8 cellular contexts compared by ENCODE assay signal in genomic region chr17:49259663-49260010, GRCh38. TPM values are rescaled to one million over a fixed set of nuclear protein-coding genes. Genes with fewer than 3 reads are reported as not detected.
DNase-seq lines count a peak whose midpoint lies in the region; ATAC-seq and TF ChIP-seq lines count a peak whose summit lies in the region.

No MANE protein-coding gene starts in this region.

- TF ChIP-seq CTCF in chondrocyte (IDR thresholded peaks at IDR 0.05) = no peak
- TF ChIP-seq CTCF in vagina (IDR thresholded peaks at IDR 0.05) = no peak

- ATAC-seq in Right ventricle myocardium superior (ENCODE audit: poor library complexity) = peak; percentile 8
- no peak for ATAC-seq in Right ventricle myocardium inferior

- peak overlapping the region; percentile 90 for H3K27ac Mint-ChIP-seq in chondrocyte (ENCODE audit: unreplicated experiment)

- no peaks in the 10 kb centered on the region for H3K9me3 Mint-ChIP-seq in chondrocyte (ENCODE audit: low read depth)

- H3K4me3 ChIP-seq in mesodermal cell (ENCODE audit: extremely low read depth, insufficient read depth, low read length, poor library complexity, severe bottlenecking) (peak overlapping the region; percentile 35), vagina (peak overlapping the region; percentile 55 to 57)

- H3K27ac ChIP-seq in mesodermal cell (ENCODE audit: low read depth, low read length, severe bottlenecking) = peak overlapping the region; percentile 94
- H3K27ac ChIP-seq in vagina = peak overlapping the region; percentile 81

- H3K36me3 ChIP-seq in mesodermal cell (ENCODE audit: control insufficient read depth, insufficient read depth, low read length) (no peaks in the 10 kb centered on the region), vagina (no peaks in the 10 kb centered on the region)

- no peaks in the 10 kb centered on the region for H3K27me3 Mint-ChIP-seq in chondrocyte (ENCODE audit: low read depth)

- peak overlapping the region; percentile 73 for H3K4me3 Mint-ChIP-seq in chondrocyte (ENCODE audit: unreplicated experiment)

- H3K4me1 ChIP-seq in mesodermal cell (ENCODE audit: control insufficient read depth, insufficient read depth, low read length, poor library complexity, severe bottlenecking) = peaks cover 5% of the 10 kb centered on the region
- H3K4me1 ChIP-seq in vagina = peaks cover 14% of the 10 kb centered on the region

- H3K27me3 ChIP-seq in vagina = no peaks in the 10 kb centered on the region

- peaks cover 17% of the 10 kb centered on the region for H3K4me1 Mint-ChIP-seq in chondrocyte (ENCODE audit: low read depth)

- no peaks in the 10 kb centered on the region for H3K36me3 Mint-ChIP-seq in chondrocyte (ENCODE audit: low read depth)

- 24 to 43% methylated on average over 2 to 9 of the region's 10 CpGs for WGBS in mesodermal cell (ENCODE audit: insufficient coverage in 2 of 2), 2 experiments

- no peak for TF ChIP-seq POLR2A in vagina (IDR thresholded peaks at IDR 0.05)

- no peaks in the 10 kb centered on the region for H3K9me3 ChIP-seq in mesodermal cell (ENCODE audit: control insufficient read depth, low read length)
- no peaks in the 10 kb centered on the region for H3K9me3 ChIP-seq in vagina

- DNase-seq in Right ventricle myocardium superior = peak; percentile 46
- DNase-seq in Right ventricle myocardium inferior (ENCODE audit: missing footprints) = no peak
- no peak for DNase-seq in chondrocyte (ENCODE audit: low spot score)
- no peak for DNase-seq in vagina (ENCODE audit: extremely low spot score in 2 of 2)
- DNase-seq in NCI-H526 (lab: John Stamatoyannopoulos, UW) = no peak
- DNase-seq in ureter (ENCODE audit: low spot score) = no peak
- no peak for DNase-seq in EL

- intact Hi-C loops in Right ventricle myocardium superior (cut with DNase I) = no loop called here
- intact Hi-C loops in Right ventricle myocardium inferior (cut with DNase I) = no loop called here
- intact Hi-C loops in vagina (cut with DNase I) = no loop called here

RNA-seq across cellular contexts. Expression of gene PHOSPHO1, which starts 29.1 kb away (rescaled TPM):
- total RNA-seq in Right ventricle myocardium superior (0.22 TPM), Right ventricle myocardium inferior (0.78 TPM), chondrocyte (0.36 TPM in 1 of 3 replicates, not detected in the others), vagina (not detected), ureter (0.34 TPM)
- 1.4 TPM for polyA plus RNA-seq in mesodermal cell (2013, experiment 1 of 2)
- 1.3 TPM for polyA plus RNA-seq in mesodermal cell (2013, experiment 2 of 2)

RNA-seq across cellular contexts. Expression of gene ABI3, which starts 49.1 kb away (rescaled TPM):
- total RNA-seq in Right ventricle myocardium superior (5.5 TPM), Right ventricle myocardium inferior (6.3 TPM), chondrocyte (not detected in 3 replicates), vagina (11.0 TPM), ureter (15.2 TPM)
- 13.7 TPM for polyA plus RNA-seq in mesodermal cell (2013, experiment 1 of 2)
- polyA plus RNA-seq in mesodermal cell (2013, experiment 2 of 2) = 10.1 TPM

RNA-seq across cellular contexts. Expression of gene GNGT2, which starts 49.3 kb away (rescaled TPM):
- total RNA-seq in Right ventricle myocardium superior = 2.1 TPM
- 2.5 TPM for total RNA-seq in Right ventricle myocardium inferior
- total RNA-seq in chondrocyte = not detected in 3 replicates
- 2.1 TPM for polyA plus RNA-seq in mesodermal cell (2013, experiment 1 of 2)
- 2.1 TPM for polyA plus RNA-seq in mesodermal cell (2013, experiment 2 of 2)
- 6.6 TPM for total RNA-seq in vagina
- 2.9 TPM for total RNA-seq in ureter
